In the genomic region with DNA sequence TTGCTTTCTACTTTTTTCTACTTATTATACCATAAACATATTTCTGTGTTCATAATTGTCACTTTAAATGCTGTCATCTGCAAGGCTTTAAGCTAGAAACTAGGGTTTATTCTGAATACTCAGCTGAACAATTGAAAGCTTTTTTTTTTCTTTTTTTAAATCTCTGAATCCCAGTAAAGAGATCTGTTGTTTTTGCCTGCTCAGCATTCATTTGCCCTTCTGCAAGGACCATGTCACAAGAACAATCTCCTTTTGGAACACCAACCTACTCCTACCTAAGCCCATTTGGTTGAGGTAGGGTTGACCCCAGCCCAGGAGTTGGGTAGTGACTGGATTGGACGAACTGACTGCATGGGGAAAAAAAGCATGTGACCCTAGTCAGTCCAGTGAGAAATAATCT, we compare ENCODE assay signal across 1 cellular context.
TF ChIP-seq lines count a peak whose summit lies in the region.

No MANE protein-coding gene starts in this region.

TF ChIP-seq in HepG2, 621 proteins besides CTCF, POLR2A, EP300 and RAD21 (continued from another document):
- TF ChIP-seq, protein P1, sequence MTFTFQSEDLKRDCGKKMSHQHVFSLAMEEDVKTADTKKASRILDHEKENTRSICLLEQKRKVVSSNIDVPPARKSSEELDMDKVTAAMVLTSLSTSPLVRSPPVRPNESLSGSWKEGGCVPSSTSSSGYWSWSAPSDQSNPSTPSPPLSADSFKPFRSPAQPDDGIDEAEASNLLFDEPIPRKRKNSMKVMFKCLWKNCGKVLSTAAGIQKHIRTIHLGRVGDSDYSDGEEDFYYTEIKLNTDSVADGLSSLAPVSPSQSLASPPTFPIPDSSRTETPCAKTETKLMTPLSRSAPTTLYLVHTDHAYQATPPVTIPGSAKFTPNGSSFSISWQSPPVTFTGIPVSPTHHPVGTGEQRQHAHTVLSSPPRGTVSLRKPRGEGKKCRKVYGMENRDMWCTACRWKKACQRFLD (CRISPR knock-in tag; IDR thresholded peaks at IDR 0.05; ENCODE audit: borderline replicate concordance): no peak
- TF ChIP-seq ZNF780A (CRISPR knock-in tag; IDR thresholded peaks at IDR 0.05): no peak
- no peak for TF ChIP-seq SP4 (CRISPR knock-in tag; IDR thresholded peaks at IDR 0.05)
- TF ChIP-seq, protein P2, sequence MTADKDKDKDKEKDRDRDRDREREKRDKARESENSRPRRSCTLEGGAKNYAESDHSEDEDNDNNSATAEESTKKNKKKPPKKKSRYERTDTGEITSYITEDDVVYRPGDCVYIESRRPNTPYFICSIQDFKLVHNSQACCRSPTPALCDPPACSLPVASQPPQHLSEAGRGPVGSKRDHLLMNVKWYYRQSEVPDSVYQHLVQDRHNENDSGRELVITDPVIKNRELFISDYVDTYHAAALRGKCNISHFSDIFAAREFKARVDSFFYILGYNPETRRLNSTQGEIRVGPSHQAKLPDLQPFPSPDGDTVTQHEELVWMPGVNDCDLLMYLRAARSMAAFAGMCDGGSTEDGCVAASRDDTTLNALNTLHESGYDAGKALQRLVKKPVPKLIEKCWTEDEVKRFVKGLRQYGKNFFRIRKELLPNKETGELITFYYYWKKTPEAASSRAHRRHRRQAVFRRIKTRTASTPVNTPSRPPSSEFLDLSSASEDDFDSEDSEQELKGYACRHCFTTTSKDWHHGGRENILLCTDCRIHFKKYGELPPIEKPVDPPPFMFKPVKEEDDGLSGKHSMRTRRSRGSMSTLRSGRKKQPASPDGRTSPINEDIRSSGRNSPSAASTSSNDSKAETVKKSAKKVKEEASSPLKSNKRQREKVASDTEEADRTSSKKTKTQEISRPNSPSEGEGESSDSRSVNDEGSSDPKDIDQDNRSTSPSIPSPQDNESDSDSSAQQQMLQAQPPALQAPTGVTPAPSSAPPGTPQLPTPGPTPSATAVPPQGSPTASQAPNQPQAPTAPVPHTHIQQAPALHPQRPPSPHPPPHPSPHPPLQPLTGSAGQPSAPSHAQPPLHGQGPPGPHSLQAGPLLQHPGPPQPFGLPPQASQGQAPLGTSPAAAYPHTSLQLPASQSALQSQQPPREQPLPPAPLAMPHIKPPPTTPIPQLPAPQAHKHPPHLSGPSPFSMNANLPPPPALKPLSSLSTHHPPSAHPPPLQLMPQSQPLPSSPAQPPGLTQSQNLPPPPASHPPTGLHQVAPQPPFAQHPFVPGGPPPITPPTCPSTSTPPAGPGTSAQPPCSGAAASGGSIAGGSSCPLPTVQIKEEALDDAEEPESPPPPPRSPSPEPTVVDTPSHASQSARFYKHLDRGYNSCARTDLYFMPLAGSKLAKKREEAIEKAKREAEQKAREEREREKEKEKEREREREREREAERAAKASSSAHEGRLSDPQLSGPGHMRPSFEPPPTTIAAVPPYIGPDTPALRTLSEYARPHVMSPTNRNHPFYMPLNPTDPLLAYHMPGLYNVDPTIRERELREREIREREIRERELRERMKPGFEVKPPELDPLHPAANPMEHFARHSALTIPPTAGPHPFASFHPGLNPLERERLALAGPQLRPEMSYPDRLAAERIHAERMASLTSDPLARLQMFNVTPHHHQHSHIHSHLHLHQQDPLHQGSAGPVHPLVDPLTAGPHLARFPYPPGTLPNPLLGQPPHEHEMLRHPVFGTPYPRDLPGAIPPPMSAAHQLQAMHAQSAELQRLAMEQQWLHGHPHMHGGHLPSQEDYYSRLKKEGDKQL (CRISPR knock-in tag; IDR thresholded peaks at IDR 0.05; ENCODE audit: low read depth): no peak
